3 cellular contexts compared by ENCODE assay signal in the genomic region with DNA sequence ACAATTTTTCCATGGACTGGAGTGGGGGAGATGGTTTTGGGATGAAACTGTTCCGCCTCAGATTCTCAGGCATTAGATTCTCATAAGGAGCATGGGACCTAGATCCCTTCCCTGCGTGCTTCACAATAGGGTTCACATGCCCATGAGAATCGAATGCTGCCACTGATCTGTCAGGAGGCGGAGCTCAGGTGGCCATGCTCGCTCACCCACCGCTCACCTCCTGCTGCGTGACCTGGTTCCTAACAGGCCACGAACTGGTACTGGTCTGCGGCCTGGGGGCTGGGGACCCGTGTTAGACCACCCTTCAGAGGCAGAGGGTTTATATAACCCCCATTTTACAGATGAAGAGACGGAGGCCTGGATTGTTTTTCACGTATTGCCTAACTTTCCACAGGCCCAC.
TF ChIP-seq lines count a peak whose summit lies in the region.

No MANE protein-coding gene starts in this region.

TF ChIP-seq in SK-N-SH, 30 proteins besides CTCF, POLR2A, EP300 and RAD21:
- TF ChIP-seq POLR2AphosphoS5 (IDR thresholded peaks at IDR 0.05; ENCODE audit: low read depth, low read length): no peak
- TF ChIP-seq, protein P1, sequence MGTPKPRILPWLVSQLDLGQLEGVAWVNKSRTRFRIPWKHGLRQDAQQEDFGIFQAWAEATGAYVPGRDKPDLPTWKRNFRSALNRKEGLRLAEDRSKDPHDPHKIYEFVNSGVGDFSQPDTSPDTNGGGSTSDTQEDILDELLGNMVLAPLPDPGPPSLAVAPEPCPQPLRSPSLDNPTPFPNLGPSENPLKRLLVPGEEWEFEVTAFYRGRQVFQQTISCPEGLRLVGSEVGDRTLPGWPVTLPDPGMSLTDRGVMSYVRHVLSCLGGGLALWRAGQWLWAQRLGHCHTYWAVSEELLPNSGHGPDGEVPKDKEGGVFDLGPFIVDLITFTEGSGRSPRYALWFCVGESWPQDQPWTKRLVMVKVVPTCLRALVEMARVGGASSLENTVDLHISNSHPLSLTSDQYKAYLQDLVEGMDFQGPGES (IDR thresholded peaks at IDR 0.05; ENCODE audit: low read depth, low read length): no peak
- TF ChIP-seq RFX5 (IDR thresholded peaks at IDR 0.05; ENCODE audit: low read length): no peak
- TF ChIP-seq GATA2 (CRISPR knock-in tag; IDR thresholded peaks at IDR 0.05): 0 out of 2 replicates have a peak, but pooled peaks have one; percentile 5
- TF ChIP-seq MEF2A (IDR thresholded peaks at IDR 0.05; ENCODE audit: borderline replicate concordance, low read depth): no peak

TF ChIP-seq in SK-N-SH treated with all-trans-retinoic acid at 6 μM for 48 hours, 23 proteins besides CTCF, POLR2A, EP300 and RAD21:
- TF ChIP-seq ZNF565 (CRISPR knock-in tag; conservative IDR thresholded peaks at IDR 0.05; ENCODE audit: low read depth): no peak
- TF ChIP-seq TCF4 (CRISPR knock-in tag; IDR thresholded peaks at IDR 0.05; ENCODE audit: borderline replicate concordance): no peak
- TF ChIP-seq ZNF8 (CRISPR knock-in tag; IDR thresholded peaks at IDR 0.05): no peak
- no peak for TF ChIP-seq CSDC2 (CRISPR knock-in tag; IDR thresholded peaks at IDR 0.05)
- no peak for TF ChIP-seq ZC3H10 (CRISPR knock-in tag; IDR thresholded peaks at IDR 0.05)
- no peak for TF ChIP-seq SNAI2 (CRISPR knock-in tag; IDR thresholded peaks at IDR 0.05)
- TF ChIP-seq, protein P2, sequence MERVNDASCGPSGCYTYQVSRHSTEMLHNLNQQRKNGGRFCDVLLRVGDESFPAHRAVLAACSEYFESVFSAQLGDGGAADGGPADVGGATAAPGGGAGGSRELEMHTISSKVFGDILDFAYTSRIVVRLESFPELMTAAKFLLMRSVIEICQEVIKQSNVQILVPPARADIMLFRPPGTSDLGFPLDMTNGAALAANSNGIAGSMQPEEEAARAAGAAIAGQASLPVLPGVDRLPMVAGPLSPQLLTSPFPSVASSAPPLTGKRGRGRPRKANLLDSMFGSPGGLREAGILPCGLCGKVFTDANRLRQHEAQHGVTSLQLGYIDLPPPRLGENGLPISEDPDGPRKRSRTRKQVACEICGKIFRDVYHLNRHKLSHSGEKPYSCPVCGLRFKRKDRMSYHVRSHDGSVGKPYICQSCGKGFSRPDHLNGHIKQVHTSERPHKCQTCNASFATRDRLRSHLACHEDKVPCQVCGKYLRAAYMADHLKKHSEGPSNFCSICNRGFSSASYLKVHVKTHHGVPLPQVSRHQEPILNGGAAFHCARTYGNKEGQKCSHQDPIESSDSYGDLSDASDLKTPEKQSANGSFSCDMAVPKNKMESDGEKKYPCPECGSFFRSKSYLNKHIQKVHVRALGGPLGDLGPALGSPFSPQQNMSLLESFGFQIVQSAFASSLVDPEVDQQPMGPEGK (CRISPR knock-in tag; IDR thresholded peaks at IDR 0.05; ENCODE audit: borderline replicate concordance): no peak
- TF ChIP-seq, protein P3, sequence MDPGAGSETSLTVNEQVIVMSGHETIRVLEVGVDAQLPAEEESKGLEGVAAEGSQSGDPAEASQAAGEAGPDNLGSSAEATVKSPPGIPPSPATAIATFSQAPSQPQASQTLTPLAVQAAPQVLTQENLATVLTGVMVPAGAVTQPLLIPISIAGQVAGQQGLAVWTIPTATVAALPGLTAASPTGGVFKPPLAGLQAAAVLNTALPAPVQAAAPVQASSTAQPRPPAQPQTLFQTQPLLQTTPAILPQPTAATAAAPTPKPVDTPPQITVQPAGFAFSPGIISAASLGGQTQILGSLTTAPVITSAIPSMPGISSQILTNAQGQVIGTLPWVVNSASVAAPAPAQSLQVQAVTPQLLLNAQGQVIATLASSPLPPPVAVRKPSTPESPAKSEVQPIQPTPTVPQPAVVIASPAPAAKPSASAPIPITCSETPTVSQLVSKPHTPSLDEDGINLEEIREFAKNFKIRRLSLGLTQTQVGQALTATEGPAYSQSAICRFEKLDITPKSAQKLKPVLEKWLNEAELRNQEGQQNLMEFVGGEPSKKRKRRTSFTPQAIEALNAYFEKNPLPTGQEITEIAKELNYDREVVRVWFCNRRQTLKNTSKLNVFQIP (CRISPR knock-in tag; IDR thresholded peaks at IDR 0.05; ENCODE audit: borderline replicate concordance, low read depth): no peak
- no peak for TF ChIP-seq ARNTL (CRISPR knock-in tag; IDR thresholded peaks at IDR 0.05; ENCODE audit: borderline replicate concordance, low read depth)
- no peak for TF ChIP-seq TOX (CRISPR knock-in tag; IDR thresholded peaks at IDR 0.05; ENCODE audit: borderline replicate concordance)
- TF ChIP-seq GLIS3 (CRISPR knock-in tag; IDR thresholded peaks at IDR 0.05): no peak
- no peak for TF ChIP-seq ZNF70 (CRISPR knock-in tag; IDR thresholded peaks at IDR 0.05)
- no peak for TF ChIP-seq PPARA (CRISPR knock-in tag; IDR thresholded peaks at IDR 0.05; ENCODE audit: borderline replicate concordance)
- no peak for TF ChIP-seq ZFP30 (CRISPR knock-in tag; IDR thresholded peaks at IDR 0.05)

TF ChIP-seq in IMR-90, 13 proteins besides CTCF, POLR2A, EP300 and RAD21:
- no peak for TF ChIP-seq NFE2L2 (IDR thresholded peaks at IDR 0.05; ENCODE audit: low read depth, low read length)
- no peak for TF ChIP-seq CEBPB (IDR thresholded peaks at IDR 0.05; ENCODE audit: low read depth, low read length)
- TF ChIP-seq FOS (IDR thresholded peaks at IDR 0.05; ENCODE audit: low read depth, low read length): no peak
- TF ChIP-seq, protein P4, sequence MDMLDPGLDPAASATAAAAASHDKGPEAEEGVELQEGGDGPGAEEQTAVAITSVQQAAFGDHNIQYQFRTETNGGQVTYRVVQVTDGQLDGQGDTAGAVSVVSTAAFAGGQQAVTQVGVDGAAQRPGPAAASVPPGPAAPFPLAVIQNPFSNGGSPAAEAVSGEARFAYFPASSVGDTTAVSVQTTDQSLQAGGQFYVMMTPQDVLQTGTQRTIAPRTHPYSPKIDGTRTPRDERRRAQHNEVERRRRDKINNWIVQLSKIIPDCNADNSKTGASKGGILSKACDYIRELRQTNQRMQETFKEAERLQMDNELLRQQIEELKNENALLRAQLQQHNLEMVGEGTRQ (IDR thresholded peaks at IDR 0.05; ENCODE audit: low read depth, low read length): no peak
- TF ChIP-seq RCOR1 (IDR thresholded peaks at IDR 0.05; ENCODE audit: insufficient replicate concordance, low read length): no peak
- TF ChIP-seq MXI1 (IDR thresholded peaks at IDR 0.05; ENCODE audit: borderline replicate concordance, low read depth, low read length): no peak
- no peak for TF ChIP-seq MAFK (IDR thresholded peaks at IDR 0.05; ENCODE audit: low read depth, low read length)
- no peak for TF ChIP-seq SMC3 (IDR thresholded peaks at IDR 0.05; ENCODE audit: low read depth, low read length)
- TF ChIP-seq, protein P5, sequence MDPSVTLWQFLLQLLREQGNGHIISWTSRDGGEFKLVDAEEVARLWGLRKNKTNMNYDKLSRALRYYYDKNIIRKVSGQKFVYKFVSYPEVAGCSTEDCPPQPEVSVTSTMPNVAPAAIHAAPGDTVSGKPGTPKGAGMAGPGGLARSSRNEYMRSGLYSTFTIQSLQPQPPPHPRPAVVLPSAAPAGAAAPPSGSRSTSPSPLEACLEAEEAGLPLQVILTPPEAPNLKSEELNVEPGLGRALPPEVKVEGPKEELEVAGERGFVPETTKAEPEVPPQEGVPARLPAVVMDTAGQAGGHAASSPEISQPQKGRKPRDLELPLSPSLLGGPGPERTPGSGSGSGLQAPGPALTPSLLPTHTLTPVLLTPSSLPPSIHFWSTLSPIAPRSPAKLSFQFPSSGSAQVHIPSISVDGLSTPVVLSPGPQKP (IDR thresholded peaks at IDR 0.05; ENCODE audit: borderline replicate concordance, low read depth, low read length): no peak
